21 cellular contexts compared by ENCODE assay signal in genomic region chr3:182491571-182491970, GRCh38.
DNase-seq lines count a peak whose midpoint lies in the region; ATAC-seq, FAIRE-seq and TF ChIP-seq lines count a peak whose summit lies in the region.
"Had no signal": no experiment of that assay in that cellular context is flagged by ENCODE, and none has a peak within 500 bp of the region (broad histone marks: within the 10 kb centered on the region; RNA-seq: fewer than 3 reads in every experiment).

No MANE protein-coding gene starts in this region.

- ATAC-seq in K562 (peak; percentile 27; the same call in 2 of the 3 replicates), upper lobe of right lung (no peak), HG03045 (IDR thresholded peaks at IDR 0.05; ENCODE audit: unreplicated experiment) (no peak)
- ATAC-seq: activated naive CD8-positive, alpha-beta T cell treated with anti-CD3 and anti-CD28 coated beads, Interleukin-2, amount 50 U/mL, for 24 hours; CD8-positive, alpha-beta T cell; natural killer cell had no signal

- BruUV-seq in K562 (replicated peaks; lab: Mats Ljungman, UMichigan): no TSS peak

- H3K36me3 ChIP-seq in BLaER1 treated with 17β-estradiol and CSF1 and Interleukin-3, amounts not matched to agents 10 nM and 100 nM: no peaks in the 10 kb centered on the region
- H3K36me3 ChIP-seq in Karpas-422 (ENCODE audit: insufficient read depth, low read length): no peaks in the 10 kb centered on the region
- H3K36me3 ChIP-seq in K562 (ENCODE audit: control insufficient read depth, insufficient read depth, low read length): no peaks in the 10 kb centered on the region
- no peaks in the 10 kb centered on the region for H3K36me3 ChIP-seq in upper lobe of right lung
- H3K36me3 ChIP-seq: colonic mucosa, prostate gland, vagina had no signal

- no peaks in the 10 kb centered on the region for H3K27me3 ChIP-seq in BLaER1 treated with 17β-estradiol and CSF1 and Interleukin-3, amounts not matched to agents 10 nM and 100 nM
- H3K27me3 ChIP-seq in Karpas-422 (ENCODE audit: low read length) (no peaks in the 10 kb centered on the region), K562 (ENCODE audit: control insufficient read depth in 2 of 2, insufficient read depth in 2 of 2, low read length in 2 of 2) (no peaks in the 10 kb centered on the region), upper lobe of right lung (no peaks in the 10 kb centered on the region)
- H3K27me3 ChIP-seq: colonic mucosa, vagina had no signal

- H3K9me2 ChIP-seq in Karpas-422 (replicated peaks; ENCODE audit: insufficient read depth, low read length): no peaks in the 10 kb centered on the region

- H3K79me2 ChIP-seq in Karpas-422 (ENCODE audit: low read length) (no peaks in the 10 kb centered on the region), K562 (ENCODE audit: control insufficient read depth, insufficient read depth, low read length) (no peaks in the 10 kb centered on the region)

- H3K4me2 ChIP-seq in BLaER1 treated with 17β-estradiol and CSF1 and Interleukin-3, amounts not matched to agents 10 nM and 100 nM: peak overlapping the region in 9 of 11 experiments; percentile 11 to 76 (median 63); a peak in 16 of 22 replicates
- H3K4me2 ChIP-seq in Karpas-422 (ENCODE audit: low read depth, low read length, poor library complexity, severe bottlenecking) (no peak overlapping the region), K562 (ENCODE audit: insufficient read depth, low read length) (no peak overlapping the region)

- H3K27ac Mint-ChIP-seq in nephron progenitor cell: no peak overlapping the region
- H3K27ac Mint-ChIP-seq: activated naive CD8-positive, alpha-beta T cell treated with anti-CD3 and anti-CD28 coated beads, Interleukin-2, amount 50 U/mL, for 24 hours; CD8-positive, alpha-beta T cell; endodermal cell; natural killer cell had no signal

- H3K9me3 Mint-ChIP-seq in nephron progenitor cell: no peaks in the 10 kb centered on the region
- H3K9me3 Mint-ChIP-seq: activated naive CD8-positive, alpha-beta T cell treated with anti-CD3 and anti-CD28 coated beads, Interleukin-2, amount 50 U/mL, for 24 hours; CD8-positive, alpha-beta T cell; endodermal cell; natural killer cell had no signal

- no peaks in the 10 kb centered on the region for H3K9me3 ChIP-seq in BLaER1 treated with 17β-estradiol and CSF1 and Interleukin-3, amounts not matched to agents 10 nM and 100 nM (replicated peaks in 1 of 11)
- H3K9me3 ChIP-seq in Karpas-422 (ENCODE audit: low read length): no peaks in the 10 kb centered on the region
- H3K9me3 ChIP-seq in K562 (replicated peaks; ENCODE audit: control insufficient read depth, insufficient read depth, low read depth, low read length): no peaks in the 10 kb centered on the region
- no peaks in the 10 kb centered on the region for H3K9me3 ChIP-seq in upper lobe of right lung
- H3K9me3 ChIP-seq: colonic mucosa, prostate gland, vagina had no signal

- DNase-seq in Karpas-422 (no peak), NCI-H345 (lab: John Stamatoyannopoulos, UW) (peak; percentile 78), K562 (ENCODE audit: extremely low read depth in 1 of 4, low spot score in 3 of 4) (no peak), GM10266 (ENCODE audit: extremely low spot score) (no peak), upper lobe of right lung (no peak), nephron progenitor cell (no peak)
- DNase-seq: activated CD4-positive, alpha-beta T cell treated with anti-CD3 and anti-CD28 coated beads for 4 hours; activated naive CD8-positive, alpha-beta T cell treated with anti-CD3 and anti-CD28 coated beads, Interleukin-2, amount 50 U/mL, for 24 hours; CD8-positive, alpha-beta T cell; colonic mucosa; endodermal cell; natural killer cell; NK-92 treated with Interleukin-12 subunit alpha and Interleukin-12 subunit beta, amount 100 ng/mL, for 24 hours; RPMI8226; small intestine; stimulated activated CD4-positive, alpha-beta T cell treated with anti-CD3 and anti-CD28 coated beads, Interleukin-4, amount 100 ng/mL, for 1 hour had no signal

- TF ChIP-seq RAD21 in K562 (CRISPR knock-in tag; conservative IDR thresholded peaks at IDR 0.05 in 1 of 2, IDR thresholded peaks at IDR 0.05 in 1 of 2): no peak

- H3K27ac ChIP-seq in BLaER1 treated with 17β-estradiol and CSF1 and Interleukin-3, amounts not matched to agents 10 nM and 100 nM: no peak overlapping the region
- H3K27ac ChIP-seq in Karpas-422 (ENCODE audit: low read length) (no peak overlapping the region), K562 (ENCODE audit: extremely low read depth, low read depth, low read length) (no peak overlapping the region), upper lobe of right lung (no peak overlapping the region)
- H3K27ac ChIP-seq: colonic mucosa, prostate gland, vagina had no signal

- H3K4me3 Mint-ChIP-seq in nephron progenitor cell: no peak overlapping the region
- H3K4me3 Mint-ChIP-seq: activated naive CD8-positive, alpha-beta T cell treated with anti-CD3 and anti-CD28 coated beads, Interleukin-2, amount 50 U/mL, for 24 hours; CD8-positive, alpha-beta T cell; endodermal cell; natural killer cell had no signal

- TF ChIP-seq EP300 in K562 (IDR thresholded peaks at IDR 0.05; ENCODE audit: low read length): no peak

- POLR2A ChIA-PET in K562 (lab: Yijun Ruan, JAX): interaction anchor here (1.0 kb wide), 1 partner anchor 9 kb away, joined by 4 read pairs; no protein-coding TSS in a partner anchor

- H3K9me1 ChIP-seq in K562 (ENCODE audit: control insufficient read depth, insufficient read depth, low read length): no peaks in the 10 kb centered on the region

- no peak for TF ChIP-seq POLR2A in K562 (conservative IDR thresholded peaks at IDR 0.05)

- H3K4me1 Mint-ChIP-seq in nephron progenitor cell: peaks cover 48% of the 10 kb centered on the region
- H3K4me1 Mint-ChIP-seq: activated naive CD8-positive, alpha-beta T cell treated with anti-CD3 and anti-CD28 coated beads, Interleukin-2, amount 50 U/mL, for 24 hours; natural killer cell had no signal

- in situ Hi-C loops in K562 (cut with MboI): no loop called here

- CTCF ChIA-PET in K562 (lab: Yijun Ruan, JAX; ENCODE audit: low intra/inter-chr PET ratio): interaction anchor here (0.8 kb wide), 1 partner anchor 127 kb away, joined by 3 read pairs; no protein-coding TSS in a partner anchor

- H3K4me1 ChIP-seq in BLaER1 treated with 17β-estradiol and CSF1 and Interleukin-3, amounts not matched to agents 10 nM and 100 nM: peaks cover 0 to 42% (median 32%) of the 10 kb centered on the region in 10 experiments; a peak in 16 of 20 replicates
- H3K4me1 ChIP-seq in Karpas-422 (ENCODE audit: low read length) (peaks cover 30% of the 10 kb centered on the region), K562 (replicated peaks in 1 of 2; ENCODE audit: control insufficient read depth in 2 of 2, insufficient read depth in 2 of 2, low read length in 2 of 2) (no peaks in the 10 kb centered on the region), upper lobe of right lung (no peaks in the 10 kb centered on the region)
- H3K4me1 ChIP-seq: colonic mucosa, prostate gland, vagina had no signal

- no peak overlapping the region for H3K4me3 ChIP-seq in BLaER1 treated with 17β-estradiol and CSF1 and Interleukin-3, amounts not matched to agents 10 nM and 100 nM
- no peak overlapping the region for H3K4me3 ChIP-seq in Karpas-422 (ENCODE audit: low read length)
- H3K4me3 ChIP-seq in K562: no peak overlapping the region
- no peak overlapping the region for H3K4me3 ChIP-seq in upper lobe of right lung
- H3K4me3 ChIP-seq: colonic mucosa, prostate gland, vagina had no signal

- 5% methylated on average over 3 of the region's 3 CpGs for WGBS in K562 (ENCODE audit: insufficient coverage, low coverage, missing lambda C conversion rate)

- intact Hi-C loops in K562 (cut with micrococcal nuclease): loop anchor here (5.0 to 10.0 kb wide), 2 partner anchors 244 to 787 kb away; no protein-coding TSS in a partner anchor
- intact Hi-C loops in upper lobe of right lung (cut with DNase I): no loop called here

- H4K20me1 ChIP-seq in BLaER1 treated with 17β-estradiol and CSF1 and Interleukin-3, amounts not matched to agents 10 nM and 100 nM: no peaks in the 10 kb centered on the region
- H4K20me1 ChIP-seq in Karpas-422 (ENCODE audit: insufficient read depth, low read depth, low read length) (no peaks in the 10 kb centered on the region), K562 (replicated peaks; ENCODE audit: control insufficient read depth, insufficient read depth, low read length) (no peaks in the 10 kb centered on the region)

- H2AFZ ChIP-seq in Karpas-422 (ENCODE audit: low read length) (peak overlapping the region; percentile 46; the same call in 1 of the 2 replicates), K562 (ENCODE audit: low read depth, low read length) (no peak overlapping the region)

- FAIRE-seq in K562 (lab: Jason Lieb, UNC): no peak
- FAIRE-seq: small intestine, TTC549 had no signal

- TF ChIP-seq CTCF in K562 (IDR thresholded peaks at IDR 0.05 in 2 of 3, conservative IDR thresholded peaks at IDR 0.05 in 1 of 3; ENCODE audit: insufficient read depth in 2 of 3, low read depth in 1 of 3, low read length in 3 of 3): no peak
- TF ChIP-seq CTCF in GM10266 (IDR thresholded peaks at IDR 0.05; ENCODE audit: control insufficient read depth, insufficient read depth, low read depth, missing control alignments): no peak
- no peak for TF ChIP-seq CTCF in upper lobe of right lung (IDR thresholded peaks at IDR 0.05)
- TF ChIP-seq CTCF in nephron progenitor cell (IDR thresholded peaks at IDR 0.05): no peak

- H3K27me3 Mint-ChIP-seq in nephron progenitor cell (ENCODE audit: low read depth, poor library complexity): no peaks in the 10 kb centered on the region
- H3K27me3 Mint-ChIP-seq: activated naive CD8-positive, alpha-beta T cell treated with anti-CD3 and anti-CD28 coated beads, Interleukin-2, amount 50 U/mL, for 24 hours had no signal

- no peaks in the 10 kb centered on the region for H3K36me3 Mint-ChIP-seq in nephron progenitor cell (ENCODE audit: low read depth)
- H3K36me3 Mint-ChIP-seq: CD8-positive, alpha-beta T cell; natural killer cell had no signal

- 0 out of 22 replicates have a peak overlapping the region, but pooled peaks of 1 of the 11 experiments have one; percentile 8 for H3K9ac ChIP-seq in BLaER1 treated with 17β-estradiol and CSF1 and Interleukin-3, amounts not matched to agents 10 nM and 100 nM
- no peak overlapping the region for H3K9ac ChIP-seq in Karpas-422 (ENCODE audit: low read length)
- no peak overlapping the region for H3K9ac ChIP-seq in K562 (ENCODE audit: insufficient read depth in 1 of 2, low read depth in 2 of 2, low read length in 2 of 2)

TF ChIP-seq in K562, 482 proteins besides CTCF, POLR2A, EP300 and RAD21 (continues in another document):
- TF ChIP-seq POU5F1 (IDR thresholded peaks at IDR 0.05; ENCODE audit: borderline replicate concordance, low read depth, low read length, partially characterized antibody): no peak

Comparison
In these comparisons a context has a peak if more than half of its experiments do, and no peak if none do; other contexts are left out.
1. H3K4me2 ChIP-seq: peak in BLaER1 treated with 17β-estradiol and CSF1 and Interleukin-3, amounts not matched to agents 10 nM and 100 nM (9 of 11); none in Karpas-422 (single experiment) and K562 (single experiment).